8 cellular contexts compared by ENCODE assay signal in the genomic region with DNA sequence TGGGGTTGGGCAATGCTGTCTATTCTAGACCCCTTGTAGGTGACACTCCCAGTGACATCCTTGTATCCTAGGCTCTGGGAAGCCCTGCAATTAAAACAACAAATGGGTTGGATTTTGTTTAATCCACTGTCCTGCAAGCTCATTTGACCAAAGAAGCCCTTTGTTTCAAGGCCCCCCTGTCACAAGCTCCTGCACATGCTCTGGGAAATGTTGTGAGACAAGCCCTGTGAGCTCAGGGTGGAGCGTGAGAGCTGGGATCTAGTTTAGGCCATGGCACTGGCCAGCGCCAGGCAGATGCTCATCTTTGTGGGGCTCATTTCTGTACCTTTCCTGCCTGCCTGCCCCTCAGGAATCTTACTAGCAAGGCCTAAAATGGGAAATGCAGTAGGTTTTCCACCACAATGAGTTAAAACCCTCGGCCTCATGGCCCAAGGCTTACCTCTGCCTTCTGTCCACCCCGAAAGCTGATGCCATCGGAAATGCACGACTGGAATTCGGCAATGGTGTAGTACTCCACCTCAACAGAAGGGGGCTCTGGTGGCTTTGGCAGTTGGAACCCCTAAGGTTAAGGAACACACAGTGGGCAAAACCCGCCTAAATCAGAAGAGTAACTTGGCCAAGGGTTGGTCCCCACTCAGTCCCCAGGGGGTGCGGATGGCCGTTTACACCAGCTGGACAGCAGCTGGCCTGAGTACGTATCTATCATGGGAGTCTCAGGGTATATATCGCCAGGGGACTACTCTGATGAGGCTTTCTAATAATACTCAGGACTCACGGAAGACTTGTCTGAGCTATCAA.
DNase-seq lines count a peak whose midpoint lies in the region; ATAC-seq and TF ChIP-seq lines count a peak whose summit lies in the region.

No MANE protein-coding gene starts in this region.

- ATAC-seq in left lung (peak; percentile 58), GM18907 (IDR thresholded peaks at IDR 0.05; ENCODE audit: unreplicated experiment) (no peak)

- POLR2A ChIA-PET in HEK293 (lab: Yijun Ruan, JAX), result no interaction called here

- no peaks in the 10 kb centered on the region for H3K27me3 ChIP-seq in left lung

- H3K4me3 ChIP-seq in HEK293 (ENCODE audit: low read depth, low read length) (no peak overlapping the region), left lung (no peak overlapping the region)

- no peak for TF ChIP-seq CTCF in HEK293 (tag by site-specific recombination; IDR thresholded peaks at IDR 0.05)
- peak; percentile 55 to 65 for TF ChIP-seq CTCF in left lung (IDR thresholded peaks at IDR 0.05)

- no peak overlapping the region for H3K27ac ChIP-seq in HEK293 (ENCODE audit: extremely low read depth, low read depth, low read length)
- peak overlapping the region; percentile 22 for H3K27ac ChIP-seq in cingulate gyrus (ENCODE audit: low read depth, low read length)
- no peak overlapping the region for H3K27ac ChIP-seq in left lung

- no peaks in the 10 kb centered on the region for H3K4me1 ChIP-seq in HEK293 (ENCODE audit: control insufficient read depth, insufficient read depth, low read length)
- H3K4me1 ChIP-seq in left lung, result no peaks in the 10 kb centered on the region

- intact Hi-C loops in left lung (cut with DNase I), result no loop called here

- DNase-seq in Ammon's horn (ENCODE audit: low spot score), result peak; percentile 48
- peak; percentile 41 for DNase-seq in T-helper 9 cell
- DNase-seq in left lung, result no peak
- DNase-seq in stimulated activated naive CD4-positive, alpha-beta T cell treated with Interleukin-2 at 50 U/mL for 16 hours (lab: John Stamatoyannopoulos, UW), result peak; percentile 18
- no peak for DNase-seq in middle frontal gyrus (ENCODE audit: extremely low spot score, low spot score)

- no peaks in the 10 kb centered on the region for H3K9me3 ChIP-seq in HEK293 (ENCODE audit: control insufficient read depth, insufficient read depth, low read depth, low read length)
- H3K9me3 ChIP-seq in left lung, result no peaks in the 10 kb centered on the region

- H3K36me3 ChIP-seq in HEK293 (ENCODE audit: control insufficient read depth in 2 of 2, insufficient read depth in 1 of 2, low read length in 2 of 2), result peaks cover 0 to 74% of the 10 kb centered on the region in 2 experiments; a peak in 1 of 3 replicates
- peaks cover 0 to 40% of the 10 kb centered on the region in 2 donors for H3K36me3 ChIP-seq in left lung

- CTCF ChIA-PET in HEK293 (lab: Yijun Ruan, JAX), result interaction anchor here (0.5 to 3.1 kb wide), 9 partner anchors 9 to 253 kb away, joined by 3 to 31 read pairs (median 3); no protein-coding TSS in a partner anchor

TF ChIP-seq in HEK293, 187 proteins besides CTCF, POLR2A, EP300 and RAD21:
- TF ChIP-seq, protein P1, sequence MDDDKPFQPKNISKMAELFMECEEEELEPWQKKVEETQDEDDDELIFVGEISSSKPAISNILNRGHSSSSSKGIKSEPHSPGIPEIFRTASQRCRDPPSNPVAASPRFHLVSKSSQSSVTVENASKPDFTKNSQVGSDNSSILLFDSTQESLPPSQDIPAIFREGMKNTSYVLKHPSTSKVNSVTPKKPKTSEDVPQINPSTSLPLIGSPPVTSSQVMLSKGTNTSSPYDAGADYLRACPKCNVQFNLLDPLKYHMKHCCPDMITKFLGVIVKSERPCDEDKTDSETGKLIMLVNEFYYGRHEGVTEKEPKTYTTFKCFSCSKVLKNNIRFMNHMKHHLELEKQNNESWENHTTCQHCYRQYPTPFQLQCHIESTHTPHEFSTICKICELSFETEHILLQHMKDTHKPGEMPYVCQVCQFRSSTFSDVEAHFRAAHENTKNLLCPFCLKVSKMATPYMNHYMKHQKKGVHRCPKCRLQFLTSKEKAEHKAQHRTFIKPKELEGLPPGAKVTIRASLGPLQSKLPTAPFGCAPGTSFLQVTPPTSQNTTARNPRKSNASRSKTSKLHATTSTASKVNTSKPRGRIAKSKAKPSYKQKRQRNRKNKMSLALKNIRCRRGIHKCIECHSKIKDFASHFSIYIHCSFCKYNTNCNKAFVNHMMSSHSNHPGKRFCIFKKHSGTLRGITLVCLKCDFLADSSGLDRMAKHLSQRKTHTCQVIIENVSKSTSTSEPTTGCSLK (tag by site-specific recombination; IDR thresholded peaks at IDR 0.05), result no peak
- peak; percentile 50; the same call in 1 of the 2 replicates for TF ChIP-seq ZNF184 (tag by site-specific recombination; IDR thresholded peaks at IDR 0.05)
- peak; percentile 72 for TF ChIP-seq ZNF2 (tag by site-specific recombination; IDR thresholded peaks at IDR 0.05)
- TF ChIP-seq, protein P2, sequence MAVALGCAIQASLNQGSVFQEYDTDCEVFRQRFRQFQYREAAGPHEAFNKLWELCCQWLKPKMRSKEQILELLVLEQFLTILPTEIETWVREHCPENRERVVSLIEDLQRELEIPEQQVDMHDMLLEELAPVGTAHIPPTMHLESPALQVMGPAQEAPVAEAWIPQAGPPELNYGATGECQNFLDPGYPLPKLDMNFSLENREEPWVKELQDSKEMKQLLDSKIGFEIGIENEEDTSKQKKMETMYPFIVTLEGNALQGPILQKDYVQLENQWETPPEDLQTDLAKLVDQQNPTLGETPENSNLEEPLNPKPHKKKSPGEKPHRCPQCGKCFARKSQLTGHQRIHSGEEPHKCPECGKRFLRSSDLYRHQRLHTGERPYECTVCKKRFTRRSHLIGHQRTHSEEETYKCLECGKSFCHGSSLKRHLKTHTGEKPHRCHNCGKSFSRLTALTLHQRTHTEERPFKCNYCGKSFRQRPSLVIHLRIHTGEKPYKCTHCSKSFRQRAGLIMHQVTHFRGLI (tag by site-specific recombination; IDR thresholded peaks at IDR 0.05), result no peak
- no peak for TF ChIP-seq ZNF155 (tag by site-specific recombination; IDR thresholded peaks at IDR 0.05)

Comparison
In these comparisons a context has a peak if more than half of its experiments do, and no peak if none do; other contexts are left out.
1. DNase-seq: peak in Ammon's horn (single experiment), T-helper 9 cell (single experiment) and stimulated activated naive CD4-positive, alpha-beta T cell treated with Interleukin-2 at 50 U/mL for 16 hours (single experiment); none in left lung (0 of 2) and middle frontal gyrus (single experiment).